19 cellular contexts compared by ENCODE assay signal in genomic region chr7:64706625-64707292, GRCh38. TPM values are rescaled to one million over a fixed set of nuclear protein-coding genes. Genes with fewer than 3 reads are reported as not detected.
DNase-seq lines count a peak whose midpoint lies in the region; ATAC-seq and TF ChIP-seq lines count a peak whose summit lies in the region.
"Had no signal": no experiment of that assay in that cellular context is flagged by ENCODE, and none has a peak within 500 bp of the region (broad histone marks: within the 10 kb centered on the region; RNA-seq: fewer than 3 reads in every experiment).

No MANE protein-coding gene starts in this region.

- H3K36me3 ChIP-seq in BLaER1 treated with 17β-estradiol and CSF1 and Interleukin-3, amounts not matched to agents 10 nM and 100 nM: peaks cover 72 to 86% (median 82%) of the 10 kb centered on the region in 11 experiments
- H3K36me3 ChIP-seq in HEK293 (ENCODE audit: control insufficient read depth in 2 of 2, insufficient read depth in 1 of 2, low read length in 2 of 2) (peaks cover 2 to 11% of the 10 kb centered on the region in 2 experiments; a peak in 2 of 3 replicates), subcutaneous abdominal adipose tissue (ENCODE audit: control insufficient read depth in 5 of 5, insufficient read depth in 5 of 5, low read length in 5 of 5) (peaks cover 9 to 16% (median 15%) of the 10 kb centered on the region in 5 donors)

- peaks cover 97 to 100% (median 100%) of the 10 kb centered on the region in 11 experiments for H3K9me3 ChIP-seq in BLaER1 treated with 17β-estradiol and CSF1 and Interleukin-3, amounts not matched to agents 10 nM and 100 nM (replicated peaks in 1 of 11)
- H3K9me3 ChIP-seq in HEK293 (ENCODE audit: control insufficient read depth, insufficient read depth, low read depth, low read length): 0 out of 2 replicates have a peak, but pooled peaks cover 2% of the 10 kb centered on the region
- peaks cover 43 to 66% (median 58%) of the 10 kb centered on the region in 5 donors for H3K9me3 ChIP-seq in subcutaneous abdominal adipose tissue (ENCODE audit: control insufficient read depth in 5 of 5, low read length in 5 of 5)

- H3K4me1 ChIP-seq in BLaER1 treated with 17β-estradiol and CSF1 and Interleukin-3, amounts not matched to agents 10 nM and 100 nM: no peaks in the 10 kb centered on the region
- H3K4me1 ChIP-seq in HEK293 (ENCODE audit: control insufficient read depth, insufficient read depth, low read length) (no peaks in the 10 kb centered on the region), subcutaneous abdominal adipose tissue (ENCODE audit: control insufficient read depth in 5 of 5, insufficient read depth in 5 of 5, low read length in 5 of 5) (no peaks in the 10 kb centered on the region)

- no peaks in the 10 kb centered on the region for H4K20me1 ChIP-seq in BLaER1 treated with 17β-estradiol and CSF1 and Interleukin-3, amounts not matched to agents 10 nM and 100 nM

- POLR2A ChIA-PET in HEK293 (lab: Yijun Ruan, JAX): no interaction called here

- TF ChIP-seq CTCF in HEK293 (tag by site-specific recombination; IDR thresholded peaks at IDR 0.05) (no peak), coronary artery (IDR thresholded peaks at IDR 0.05) (no peak)

- ATAC-seq in sciatic nerve: no peak

- H3K4me3 ChIP-seq in BLaER1 treated with 17β-estradiol and CSF1 and Interleukin-3, amounts not matched to agents 10 nM and 100 nM: peak overlapping the region; percentile 1 to 43 (median 34); a peak in 14 of 20 replicates
- H3K4me3 ChIP-seq in HEK293 (ENCODE audit: low read depth, low read length): no peak overlapping the region
- H3K4me3 ChIP-seq in coronary artery: peak overlapping the region; percentile 4
- peak overlapping the region in 4 of 5 donors; percentile 12 to 49 (median 34) for H3K4me3 ChIP-seq in subcutaneous abdominal adipose tissue (ENCODE audit: low read depth in 1 of 5, low read length in 5 of 5)
- H3K4me3 ChIP-seq: PC-9, SK-N-MC had no signal

- no peak for DNase-seq in coronary artery (ENCODE audit: low spot score)
- no peak for DNase-seq in HuH-7.5 (ENCODE audit: low spot score)
- no peak for DNase-seq in sciatic nerve (ENCODE audit: low spot score)
- DNase-seq in mucosa of gallbladder (ENCODE audit: low spot score): no peak
- DNase-seq: DND-41, Karpas-422, MV-4-11, NCI-H1105 treated with DMSO at 0.1 percent for 48 hours, NCI-H2029 treated with DMSO at 0.1 percent for 48 hours, NCI-H226, NCI-H510A treated with DMSO at 0.1 percent for 48 hours, NCI-H748 treated with DMSO at 0.1 percent for 48 hours, PC-9, RPMI8226, SHP77 treated with DMSO at 0.1 percent for 48 hours had no signal

- H3K27me3 ChIP-seq in BLaER1 treated with 17β-estradiol and CSF1 and Interleukin-3, amounts not matched to agents 10 nM and 100 nM: no peaks in the 10 kb centered on the region
- no peaks in the 10 kb centered on the region for H3K27me3 ChIP-seq in subcutaneous abdominal adipose tissue (ENCODE audit: control insufficient read depth in 5 of 5, insufficient read depth in 4 of 5, low read length in 5 of 5)

- H3K4me2 ChIP-seq in BLaER1 treated with 17β-estradiol and CSF1 and Interleukin-3, amounts not matched to agents 10 nM and 100 nM: no peak overlapping the region
- H3K4me2 ChIP-seq: PC-9 had no signal

- no peak overlapping the region for H3K27ac ChIP-seq in BLaER1 treated with 17β-estradiol and CSF1 and Interleukin-3, amounts not matched to agents 10 nM and 100 nM
- H3K27ac ChIP-seq in HEK293 (ENCODE audit: extremely low read depth, low read depth, low read length): no peak overlapping the region
- no peak overlapping the region for H3K27ac ChIP-seq in coronary artery
- H3K27ac ChIP-seq in subcutaneous abdominal adipose tissue (ENCODE audit: low read depth, low read length): no peak overlapping the region
- H3K27ac ChIP-seq: PC-9, SK-N-MC had no signal

- H3K9ac ChIP-seq in BLaER1 treated with 17β-estradiol and CSF1 and Interleukin-3, amounts not matched to agents 10 nM and 100 nM: no peak overlapping the region
- H3K9ac ChIP-seq in subcutaneous abdominal adipose tissue (ENCODE audit: low read length in 5 of 5): no peak overlapping the region

- CTCF ChIA-PET in HEK293 (lab: Yijun Ruan, JAX): no interaction called here

- intact Hi-C loops in sciatic nerve (cut with DNase I): no loop called here

TF ChIP-seq in HEK293, 187 proteins besides CTCF, POLR2A, EP300 and RAD21:
- TF ChIP-seq ZNF19 (tag by site-specific recombination; IDR thresholded peaks at IDR 0.05; ENCODE audit: low read depth) (no peak), ZNF274 (IDR thresholded peaks at IDR 0.05; ENCODE audit: low read length) (peak; percentile 38; the same call in 1 of the 2 replicates), ZNF274 (tag by site-specific recombination; IDR thresholded peaks at IDR 0.05; ENCODE audit: borderline replicate concordance) (peak; percentile 46; the same call in 1 of the 2 replicates), SETDB1 (IDR thresholded peaks at IDR 0.05; ENCODE audit: insufficient read length, low read length) (peak; percentile 77), ZNF704 (tag by site-specific recombination; IDR thresholded peaks at IDR 0.05) (no peak)

RNA-seq across cellular contexts. Expression of gene ZNF107, which starts 40.8 kb away (rescaled TPM):
- total RNA-seq in sciatic nerve (7.7 TPM), mucosa of gallbladder (6.6 TPM)
